ENCODE assay signal across 10 cellular contexts in the genomic region with DNA sequence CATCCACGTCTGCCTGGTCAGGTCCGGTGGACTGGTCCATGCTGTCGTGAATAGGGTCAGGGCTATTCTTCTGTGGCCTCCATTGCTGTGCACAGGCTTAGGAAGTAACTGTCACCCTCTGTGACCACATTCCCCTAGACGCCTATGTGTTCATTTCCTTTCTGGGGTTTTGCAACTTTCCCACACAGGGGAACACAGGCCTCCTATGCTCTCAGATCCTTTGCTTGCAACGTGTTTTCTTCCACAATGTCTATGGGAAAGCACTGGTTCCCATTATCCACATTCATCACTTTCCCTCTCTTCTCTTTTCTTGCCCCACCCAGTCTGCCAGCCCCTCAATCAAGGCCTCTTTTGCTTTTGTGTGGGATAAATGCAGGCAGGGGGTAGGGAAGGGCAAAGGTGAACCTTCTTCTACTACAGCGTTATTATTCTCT. TPM values are rescaled to one million over a fixed set of nuclear protein-coding genes. Genes with fewer than 3 reads are reported as not detected.
DNase-seq lines count a peak whose midpoint lies in the region; ATAC-seq, FAIRE-seq and TF ChIP-seq lines count a peak whose summit lies in the region.
"Had no signal": no experiment of that assay in that cellular context is flagged by ENCODE, and none has a peak within 500 bp of the region (broad histone marks: within the 10 kb centered on the region; RNA-seq: fewer than 3 reads in every experiment).

No MANE protein-coding gene starts in this region.

- H3K9me2 ChIP-seq in MM.1S (replicated peaks; ENCODE audit: insufficient read depth, low read length), result no peaks in the 10 kb centered on the region

- H3K4me2 ChIP-seq in HepG2 (ENCODE audit: low read depth, low read length) (peak overlapping the region; percentile 4; the same call in 1 of the 2 replicates), MM.1S (ENCODE audit: low read depth, low read length) (no peak overlapping the region)

- POLR2A ChIA-PET in HepG2 (lab: Yijun Ruan, JAX), result no interaction called here

- H3F3A ChIP-seq in MM.1S (ENCODE audit: insufficient read depth, low read length), result no peaks in the 10 kb centered on the region

- no TSS peak for BruUV-seq in HepG2 (replicated peaks; lab: Mats Ljungman, UMichigan)

- 36% methylated on average over 6 of the region's 6 CpGs for WGBS in HepG2 (ENCODE audit: low lambda C conversion rate)

- CTCF ChIA-PET in HepG2 (lab: Yijun Ruan, JAX; ENCODE audit: low intra/inter-chr PET ratio, low total read pairs), result no interaction called here

- H3K9ac ChIP-seq in HepG2 (ENCODE audit: insufficient read depth, low read depth, low read length) (no peak overlapping the region), MM.1S (ENCODE audit: low read length) (no peak overlapping the region)

- peak overlapping the region; percentile 65 for H3K4me3 ChIP-seq in GM12865 (ENCODE audit: low read depth, low read length)
- H3K4me3 ChIP-seq in HepG2 (replicated peaks in 1 of 3; ENCODE audit: insufficient read depth in 1 of 3, low read depth in 2 of 3, low read length in 3 of 3), result no peak overlapping the region
- no peak overlapping the region for H3K4me3 ChIP-seq in MM.1S (ENCODE audit: low read length)
- H3K4me3 ChIP-seq: breast epithelium had no signal

- intact Hi-C loops in HepG2 (cut with micrococcal nuclease; ENCODE audit: unreplicated experiment), result no loop called here

- no peak overlapping the region for H2AFZ ChIP-seq in HepG2 (ENCODE audit: low read length)
- H2AFZ ChIP-seq in MM.1S (ENCODE audit: low read length), result no peak overlapping the region

- FAIRE-seq in HepG2 (lab: Jason Lieb, UNC), result no peak

- H3K27ac ChIP-seq in KOPT-K1 (ENCODE audit: low read depth, low read length, poor library complexity, severe bottlenecking) (peak overlapping the region; percentile 52), HepG2 (ENCODE audit: extremely low read length, insufficient read depth, low read length) (no peak overlapping the region), MM.1S (ENCODE audit: low read length) (no peak overlapping the region)
- H3K27ac ChIP-seq: breast epithelium had no signal

- H3K79me2 ChIP-seq in HepG2 (ENCODE audit: insufficient read depth, low read length) (no peaks in the 10 kb centered on the region), MM.1S (ENCODE audit: low read length) (no peaks in the 10 kb centered on the region)

- H4K20me1 ChIP-seq in HepG2 (ENCODE audit: insufficient read depth, low read length) (no peaks in the 10 kb centered on the region), MM.1S (ENCODE audit: insufficient read depth, low read length) (no peaks in the 10 kb centered on the region)

- no peak for TF ChIP-seq POLR2A in HepG2 (IDR thresholded peaks at IDR 0.05; ENCODE audit: insufficient read depth in 1 of 2, low read depth in 2 of 2, low read length in 2 of 2)

- in situ Hi-C loops in HepG2 (cut with HindIII; ENCODE audit: extremely low pct_ligation_motif_present, low pct_unique_long_range_greater_than_20kb), result loop anchor here (5.0 kb wide), 1 partner anchor 69 kb away; no protein-coding TSS in a partner anchor

- H3K4me1 ChIP-seq in HepG2 (ENCODE audit: insufficient read depth, low read length) (peaks cover 21% of the 10 kb centered on the region), MM.1S (ENCODE audit: low read length) (0 out of 2 replicates have a peak, but pooled peaks cover 3% of the 10 kb centered on the region)
- H3K4me1 ChIP-seq: breast epithelium had no signal

- H3K36me3 ChIP-seq in KOPT-K1 (ENCODE audit: insufficient read depth, low read length) (no peaks in the 10 kb centered on the region), HepG2 (replicated peaks in 1 of 2; ENCODE audit: control insufficient read depth in 1 of 2, insufficient read depth in 2 of 2, low read length in 2 of 2) (no peaks in the 10 kb centered on the region), MM.1S (replicated peaks; ENCODE audit: insufficient read depth, low read length) (no peaks in the 10 kb centered on the region)
- H3K36me3 ChIP-seq: breast epithelium had no signal

- no peak for TF ChIP-seq CTCF in GM12865 (IDR thresholded peaks at IDR 0.05; ENCODE audit: insufficient read depth, low read depth, low read length, missing control alignments)
- TF ChIP-seq CTCF in GM20000 (IDR thresholded peaks at IDR 0.05; ENCODE audit: extremely low read depth, missing control alignments), result no peak
- no peak for TF ChIP-seq CTCF in HepG2 (CRISPR knock-in tag; IDR thresholded peaks at IDR 0.05)
- no peak for TF ChIP-seq CTCF in MM.1S (IDR thresholded peaks at IDR 0.05; ENCODE audit: low read length)

- DNase-seq in GM12865 (ENCODE audit: low read depth) (peak; percentile 80), GM20000 (ENCODE audit: low spot score) (peak; percentile 81), HepG2 (ENCODE audit: low spot score) (no peak), NCI-H1105 treated with DMSO at 0.1 percent for 48 hours (lab: John Stamatoyannopoulos, UW) (no peak), RKO (ENCODE audit: low spot score) (no peak), MM.1S (no peak), hepatic stellate cell (ENCODE audit: low spot score) (no peak)
- DNase-seq: IMR-90 had no signal

- no peak; the same call in 2 of the 3 replicates for ATAC-seq in HepG2

- TF ChIP-seq RAD21 in HepG2 (CRISPR knock-in tag; IDR thresholded peaks at IDR 0.05), result no peak

- TF ChIP-seq EP300 in HepG2 (IDR thresholded peaks at IDR 0.05; ENCODE audit: low read depth in 2 of 2, low read length in 2 of 2), result no peak
- TF ChIP-seq EP300 in HepG2 (CRISPR knock-in tag; IDR thresholded peaks at IDR 0.05; ENCODE audit: borderline replicate concordance), result no peak

- H3K9me3 ChIP-seq in KOPT-K1 (ENCODE audit: insufficient read depth, low read length, poor library complexity, severe bottlenecking), result no peaks in the 10 kb centered on the region
- no peaks in the 10 kb centered on the region for H3K9me3 ChIP-seq in HepG2 (ENCODE audit: low read length)
- no peaks in the 10 kb centered on the region for H3K9me3 ChIP-seq in MM.1S (replicated peaks; ENCODE audit: insufficient read depth, low read length)
- H3K9me3 ChIP-seq: breast epithelium had no signal

- H3K27me3 ChIP-seq in HepG2 (ENCODE audit: control insufficient read depth in 1 of 2, insufficient read depth in 2 of 2, low read length in 2 of 2), result peaks cover 0 to 8% of the 10 kb centered on the region in 2 experiments; a peak in 1 of 5 replicates
- no peaks in the 10 kb centered on the region for H3K27me3 ChIP-seq in MM.1S (replicated peaks; ENCODE audit: insufficient read depth, low read length)
- H3K27me3 ChIP-seq: breast epithelium had no signal

TF ChIP-seq in HepG2, 621 proteins besides CTCF, POLR2A, EP300 and RAD21:
- no peak for TF ChIP-seq FOXC1 (CRISPR knock-in tag; IDR thresholded peaks at IDR 0.05; ENCODE audit: borderline replicate concordance)
- 0 out of 2 replicates have a peak, but pooled peaks have one; percentile 22 for TF ChIP-seq CEBPB (IDR thresholded peaks at IDR 0.05; ENCODE audit: borderline replicate concordance, low read depth, low read length)

RNA-seq across cellular contexts. Expression of gene DNAJA2, which starts 43.2 kb away (rescaled TPM):
- 176 and 181 TPM in 2 replicates for total RNA-seq in HepG2 (2016; rRNA removed; fragmentation: Illumina TruSeq; extraction: Trizol)
- total RNA-seq in HepG2 (2016; cell fraction: cytosol; rRNA removed; fragmentation: Illumina TruSeq; extraction: Trizol; ENCODE audit: low read depth), result 47.3 and 50.8 TPM in 2 replicates
- 176 and 177 TPM in 2 replicates for total RNA-seq in HepG2 (2016; cell fraction: insoluble cytoplasmic fraction; rRNA removed; fragmentation: Illumina TruSeq; extraction: Trizol)
- total RNA-seq in HepG2 (2016; cell fraction: membrane; rRNA removed; fragmentation: Illumina TruSeq; extraction: Trizol), result 92.5 and 108 TPM in 2 replicates
- total RNA-seq in HepG2 (2016; cell fraction: nucleus; rRNA removed; fragmentation: Illumina TruSeq; extraction: Trizol), result 65.1 and 73.4 TPM in 2 replicates
- polyA plus RNA-seq in HepG2 (2011; rRNA removed), result 22.0 and 25.4 TPM in 2 replicates
- 10.6 and 19.4 TPM in 2 replicates for polyA plus RNA-seq in HepG2 (2011; cell fraction: cytosol; rRNA removed)
- 9.5 and 13.3 TPM in 2 replicates for polyA plus RNA-seq in HepG2 (2011; cell fraction: nucleus; rRNA removed)
- 107 and 109 TPM in 2 replicates for polyA plus RNA-seq in HepG2 (2012)
- 27.5 and 27.6 TPM in 2 replicates for polyA plus RNA-seq in HepG2 (2016; cell fraction: cytosol; fragmentation: Illumina TruSeq; extraction: Trizol; ENCODE audit: low read depth)
- 139 and 148 TPM in 2 replicates for polyA plus RNA-seq in HepG2 (2016; cell fraction: insoluble cytoplasmic fraction; fragmentation: Illumina TruSeq; extraction: Trizol; ENCODE audit: low read depth)
- polyA plus RNA-seq in HepG2 (2016; cell fraction: membrane; fragmentation: Illumina TruSeq; extraction: Trizol; ENCODE audit: low read depth), result 41.2 and 43.1 TPM in 2 replicates
- polyA plus RNA-seq in HepG2 (2016; cell fraction: nucleus; fragmentation: Illumina TruSeq; extraction: Trizol; ENCODE audit: insufficient read depth, low read depth), result 78.3 and 82.7 TPM in 2 replicates
- polyA minus RNA-seq in HepG2 (2011; rRNA and poly(A)+ RNA removed; ENCODE audit: low replicate concordance), result 17.9 and 28.5 TPM in 2 replicates
- polyA minus RNA-seq in HepG2 (2011; cell fraction: cytosol; rRNA and poly(A)+ RNA removed), result 57.4 and 64.5 TPM in 2 replicates
- 42.6 and 54.6 TPM in 2 replicates for polyA minus RNA-seq in HepG2 (2011; cell fraction: nucleus; rRNA and poly(A)+ RNA removed)

Comparison
In these comparisons a context has a peak if more than half of its experiments do, and no peak if none do; other contexts are left out.
1. DNase-seq: peak in GM12865 (single experiment) and GM20000 (single experiment); none in HepG2 (single experiment), NCI-H1105 treated with DMSO at 0.1 percent for 48 hours (single experiment), RKO (single experiment), MM.1S (single experiment) and hepatic stellate cell (single experiment).